17 cellular contexts compared by ENCODE assay signal in the genomic region with DNA sequence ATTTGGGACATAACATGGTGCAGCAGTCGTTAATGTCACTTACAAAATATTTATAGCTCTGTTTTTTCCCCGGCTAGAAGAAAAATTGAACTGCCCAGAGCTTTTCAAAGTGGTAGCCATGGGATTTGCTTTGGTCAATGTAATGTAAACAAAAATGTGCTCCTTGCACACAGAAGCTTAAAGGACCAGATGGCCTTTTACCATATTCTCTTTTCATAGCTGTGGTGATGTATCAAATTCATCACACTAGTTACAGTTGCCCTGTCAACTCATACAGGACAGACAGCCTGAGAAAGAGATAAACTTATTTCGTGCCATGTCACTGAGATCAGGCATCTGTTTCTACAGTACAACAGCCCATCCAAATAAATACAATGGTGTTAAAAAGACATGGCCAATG.
DNase-seq lines count a peak whose midpoint lies in the region; ATAC-seq, FAIRE-seq and TF ChIP-seq lines count a peak whose summit lies in the region.
"Had no signal": no experiment of that assay in that cellular context is flagged by ENCODE, and none has a peak within 500 bp of the region (broad histone marks: within the 10 kb centered on the region; RNA-seq: fewer than 3 reads in every experiment).

No MANE protein-coding gene starts in this region.

- peak overlapping the region; percentile 23 for H2AFZ ChIP-seq in smooth muscle cell (ENCODE audit: low read depth)
- H2AFZ ChIP-seq: PC-9 had no signal

- peaks cover 15% of the 10 kb centered on the region for H3K9me3 Mint-ChIP-seq in central memory CD8-positive, alpha-beta T cell

- H3K27me3 ChIP-seq in smooth muscle cell (ENCODE audit: low read depth): no peaks in the 10 kb centered on the region
- H3K27me3 ChIP-seq: BLaER1 had no signal

- no peaks in the 10 kb centered on the region for H3K79me2 ChIP-seq in smooth muscle cell (ENCODE audit: low read depth)

- peak; percentile 65 for DNase-seq in NCI-H82 (lab: John Stamatoyannopoulos, UW)
- DNase-seq in NCI-H82 treated with DMSO at 0.1 percent for 48 hours (lab: John Stamatoyannopoulos, UW; ENCODE audit: unreplicated experiment): no peak
- peak; percentile 94 for DNase-seq in NCI-H69 (lab: John Stamatoyannopoulos, UW)
- DNase-seq in central memory CD8-positive, alpha-beta T cell (ENCODE audit: low spot score in 2 of 2): no peak
- no peak for DNase-seq in smooth muscle cell (lab: John Stamatoyannopoulos, UW; ENCODE audit: unreplicated experiment)
- DNase-seq in HK-2 (ENCODE audit: unreplicated experiment): no peak
- no peak for DNase-seq in GM19239 (ENCODE audit: insufficient read length, low spot score)
- DNase-seq: CD4-positive, alpha-beta memory T cell; DMS79 treated with DMSO at 0.1 percent for 48 hours; NCI-H1436 treated with DMSO at 0.1 percent for 48 hours; NCI-H2081; NCI-H526 treated with DMSO at 0.1 percent for 48 hours; PC-9 had no signal

- no peak overlapping the region for H3K27ac Mint-ChIP-seq in central memory CD8-positive, alpha-beta T cell (ENCODE audit: low read depth)
- H3K27ac Mint-ChIP-seq: CD4-positive, alpha-beta memory T cell had no signal

- no peaks in the 10 kb centered on the region for H3K27me3 Mint-ChIP-seq in central memory CD8-positive, alpha-beta T cell
- H3K27me3 Mint-ChIP-seq: CD4-positive, alpha-beta memory T cell had no signal

- peak; percentile 6 for ATAC-seq in central memory CD8-positive, alpha-beta T cell (replicated peaks; ENCODE audit: extremely low read depth, poor library complexity, severe bottlenecking)
- ATAC-seq in HG02970 (IDR thresholded peaks at IDR 0.05; ENCODE audit: low FRiP score, unreplicated experiment): no peak

- H3K9me3 ChIP-seq in smooth muscle cell (replicated peaks; ENCODE audit: low read depth): no peaks in the 10 kb centered on the region
- H3K9me3 ChIP-seq: BLaER1 had no signal

- WGBS in smooth muscle cell (ENCODE audit: low lambda C conversion rate): 41% methylated on average over 3 of the region's 3 CpGs

- no peak overlapping the region for H3K27ac ChIP-seq in smooth muscle cell (ENCODE audit: low read depth)
- H3K27ac ChIP-seq: BLaER1, KMS-11, PC-9 had no signal

- FAIRE-seq in GM19239 (lab: Jason Lieb, UNC): no peak
- FAIRE-seq: A204.1 had no signal

- H3K9ac ChIP-seq in smooth muscle cell (ENCODE audit: low read depth): no peak overlapping the region
- H3K9ac ChIP-seq: BLaER1, KMS-11 had no signal

- H3F3A ChIP-seq in smooth muscle cell (ENCODE audit: low read depth): no peaks in the 10 kb centered on the region

- no peaks in the 10 kb centered on the region for H3K36me3 ChIP-seq in smooth muscle cell (ENCODE audit: low read depth)
- H3K36me3 ChIP-seq: BLaER1 had no signal

- no peak overlapping the region for H3K4me3 Mint-ChIP-seq in central memory CD8-positive, alpha-beta T cell
- H3K4me3 Mint-ChIP-seq: CD4-positive, alpha-beta memory T cell had no signal

- peaks cover 12% of the 10 kb centered on the region for H3K4me1 ChIP-seq in smooth muscle cell (ENCODE audit: low read depth)
- H3K4me1 ChIP-seq: BLaER1 had no signal

- no peaks in the 10 kb centered on the region for H3K4me1 Mint-ChIP-seq in central memory CD8-positive, alpha-beta T cell
- H3K4me1 Mint-ChIP-seq: CD4-positive, alpha-beta memory T cell had no signal

- H4K20me1 ChIP-seq in smooth muscle cell (ENCODE audit: low read depth): no peaks in the 10 kb centered on the region
- H4K20me1 ChIP-seq: BLaER1 had no signal

- H3K36me3 Mint-ChIP-seq in central memory CD8-positive, alpha-beta T cell (ENCODE audit: insufficient read depth): no peaks in the 10 kb centered on the region
- H3K36me3 Mint-ChIP-seq: CD4-positive, alpha-beta memory T cell had no signal

- no peak overlapping the region for H3K4me2 ChIP-seq in smooth muscle cell
- H3K4me2 ChIP-seq: BLaER1, KMS-11, PC-9 had no signal

- no peak overlapping the region for H3K4me3 ChIP-seq in smooth muscle cell
- H3K4me3 ChIP-seq: BLaER1, PC-9 had no signal

- no peak for TF ChIP-seq CTCF in smooth muscle cell (IDR thresholded peaks at IDR 0.05; ENCODE audit: borderline replicate concordance, insufficient read depth, poor library complexity, severe bottlenecking)

Comparison
In these comparisons a context has a peak if more than half of its experiments do, and no peak if none do; other contexts are left out.
1. DNase-seq: peak in NCI-H82 (single experiment) and NCI-H69 (single experiment); none in NCI-H82 treated with DMSO at 0.1 percent for 48 hours (single experiment), central memory CD8-positive, alpha-beta T cell (0 of 2), smooth muscle cell (single experiment), HK-2 (single experiment) and GM19239 (single experiment).